Comparison of ENCODE assay signal across 8 cellular contexts in the genomic region with DNA sequence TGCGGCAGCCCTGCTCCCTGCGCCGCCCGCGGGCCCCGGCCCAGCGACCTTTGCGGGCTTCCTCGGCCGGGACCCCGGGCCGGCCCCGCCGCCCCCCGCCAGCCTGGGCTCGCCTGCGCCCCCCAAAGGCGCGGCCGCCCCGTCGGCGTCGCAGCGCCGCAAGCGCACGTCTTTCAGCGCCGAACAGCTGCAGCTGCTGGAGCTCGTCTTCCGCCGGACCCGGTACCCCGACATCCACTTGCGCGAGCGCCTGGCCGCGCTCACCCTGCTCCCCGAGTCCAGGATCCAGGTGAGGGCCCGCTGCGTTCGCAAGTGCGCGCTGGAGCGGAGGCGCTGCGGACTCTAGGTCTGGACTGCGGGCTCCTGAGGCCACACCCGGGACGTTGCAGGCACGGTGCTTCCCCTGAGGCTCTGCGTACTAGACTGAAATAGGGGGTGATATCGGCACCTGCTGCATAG. TPM values are rescaled to one million over a fixed set of nuclear protein-coding genes. Genes with fewer than 3 reads are reported as not detected.
DNase-seq lines count a peak whose midpoint lies in the region; ATAC-seq and TF ChIP-seq lines count a peak whose summit lies in the region.

No MANE protein-coding gene starts in this region.

- H3K9me3 ChIP-seq in left ventricle myocardium inferior (replicated peaks) (no peaks in the 10 kb centered on the region), smooth muscle cell (replicated peaks; ENCODE audit: low read depth) (no peaks in the 10 kb centered on the region)

- H3K36me3 ChIP-seq in left ventricle myocardium inferior (no peaks in the 10 kb centered on the region), smooth muscle cell (ENCODE audit: low read depth) (no peaks in the 10 kb centered on the region)

- peaks cover 4% of the 10 kb centered on the region for H3K4me1 Mint-ChIP-seq in activated CD4-positive, alpha-beta memory T cell treated with anti-CD3 and anti-CD28 coated beads, Interleukin-2, amount 10 ng/mL, durations not matched to agents 7 days and 5 days

- peak overlapping the region; percentile 64 for H3K4me3 Mint-ChIP-seq in activated CD4-positive, alpha-beta memory T cell treated with anti-CD3 and anti-CD28 coated beads, Interleukin-2, amount 10 ng/mL, durations not matched to agents 7 days and 5 days

- no peak for TF ChIP-seq CTCF in left ventricle myocardium inferior (IDR thresholded peaks at IDR 0.05; ENCODE audit: borderline replicate concordance)
- TF ChIP-seq CTCF in smooth muscle cell (IDR thresholded peaks at IDR 0.05; ENCODE audit: borderline replicate concordance, insufficient read depth, poor library complexity, severe bottlenecking): no peak
- no peak for TF ChIP-seq CTCF in lower leg skin (IDR thresholded peaks at IDR 0.05)

- H3F3A ChIP-seq in smooth muscle cell (ENCODE audit: low read depth): no peaks in the 10 kb centered on the region

- POLR2A ChIA-PET in activated CD4-positive, alpha-beta memory T cell treated with anti-CD3 and anti-CD28 coated beads, Interleukin-2, amount 10 ng/mL, durations not matched to agents 7 days and 5 days (lab: Charles Lee): no interaction called here

- H3K36me3 Mint-ChIP-seq in activated CD4-positive, alpha-beta memory T cell treated with anti-CD3 and anti-CD28 coated beads, Interleukin-2, amount 10 ng/mL, durations not matched to agents 7 days and 5 days (ENCODE audit: low read depth): peaks cover 2% of the 10 kb centered on the region

- CTCF ChIA-PET in activated CD4-positive, alpha-beta memory T cell treated with anti-CD3 and anti-CD28 coated beads, Interleukin-2, amount 10 ng/mL, durations not matched to agents 7 days and 5 days (lab: Charles Lee): interaction anchor here (0.6 to 1.6 kb wide), 7 partner anchors 14 to 109 kb away, joined by 3 to 7 read pairs (median 3); no protein-coding TSS in a partner anchor

- 2% methylated on average over 33 of the region's 55 CpGs for WGBS in smooth muscle cell (ENCODE audit: low lambda C conversion rate)
- WGBS in lower leg skin, 2 donors: 3 to 7% methylated on average over 6 to 18 of the region's 55 CpGs

- peak overlapping the region; percentile 67 for H3K4me3 ChIP-seq in left ventricle myocardium inferior
- H3K4me3 ChIP-seq in smooth muscle cell: peak overlapping the region; percentile 61
- H3K4me3 ChIP-seq in lower leg skin (ENCODE audit: low read depth, poor library complexity, severe bottlenecking): no peak overlapping the region

- peak; percentile 16 for DNase-seq in EL
- peak; percentile 37 for DNase-seq in activated CD4-positive, alpha-beta memory T cell treated with anti-CD3 and anti-CD28 coated beads, Interleukin-2, amount 10 ng/mL, durations not matched to agents 7 days and 5 days
- DNase-seq in left ventricle myocardium inferior: no peak
- no peak for DNase-seq in smooth muscle cell (lab: John Stamatoyannopoulos, UW; ENCODE audit: unreplicated experiment)
- DNase-seq in lower leg skin (ENCODE audit: low spot score in 2 of 2): no peak
- DNase-seq in mesenteric fat pad (ENCODE audit: low spot score): no peak

- peaks cover 31% of the 10 kb centered on the region for H3K27me3 Mint-ChIP-seq in activated CD4-positive, alpha-beta memory T cell treated with anti-CD3 and anti-CD28 coated beads, Interleukin-2, amount 10 ng/mL, durations not matched to agents 7 days and 5 days

- peak; percentile 55 for ATAC-seq in GM19372 (IDR thresholded peaks at IDR 0.05; ENCODE audit: low read depth, unreplicated experiment)
- peak; percentile 72 for ATAC-seq in HG03378 (IDR thresholded peaks at IDR 0.05; ENCODE audit: unreplicated experiment)

- H3K4me2 ChIP-seq in smooth muscle cell: peak overlapping the region; percentile 94

- no peak overlapping the region for H3K9ac ChIP-seq in smooth muscle cell (ENCODE audit: low read depth)

- no peak overlapping the region for H2AFZ ChIP-seq in smooth muscle cell (ENCODE audit: low read depth)

- H3K4me1 ChIP-seq in left ventricle myocardium inferior: peaks cover 10% of the 10 kb centered on the region
- H3K4me1 ChIP-seq in smooth muscle cell (ENCODE audit: low read depth): no peaks in the 10 kb centered on the region

- no peaks in the 10 kb centered on the region for H3K9me3 Mint-ChIP-seq in activated CD4-positive, alpha-beta memory T cell treated with anti-CD3 and anti-CD28 coated beads, Interleukin-2, amount 10 ng/mL, durations not matched to agents 7 days and 5 days

- no peak overlapping the region for H3K27ac Mint-ChIP-seq in activated CD4-positive, alpha-beta memory T cell treated with anti-CD3 and anti-CD28 coated beads, Interleukin-2, amount 10 ng/mL, durations not matched to agents 7 days and 5 days

- intact Hi-C loops in left ventricle myocardium inferior (cut with micrococcal nuclease): no loop called here
- intact Hi-C loops in lower leg skin (cut with DNase I; ENCODE audit: low total_unique reads): no loop called here

- H4K20me1 ChIP-seq in smooth muscle cell (ENCODE audit: low read depth): no peaks in the 10 kb centered on the region

- no peak for TF ChIP-seq POLR2A in lower leg skin (IDR thresholded peaks at IDR 0.05)

- peaks cover 33% of the 10 kb centered on the region for H3K27me3 ChIP-seq in left ventricle myocardium inferior (ENCODE audit: low read depth)
- H3K27me3 ChIP-seq in smooth muscle cell (ENCODE audit: low read depth): peaks cover 28% of the 10 kb centered on the region

- no peaks in the 10 kb centered on the region for H3K79me2 ChIP-seq in smooth muscle cell (ENCODE audit: low read depth)

- H3K27ac ChIP-seq in left ventricle myocardium inferior (replicated peaks) (no peak overlapping the region), smooth muscle cell (ENCODE audit: low read depth) (no peak overlapping the region)

RNA-seq across cellular contexts. Expression of a gene that starts 0.4 kb away (rescaled TPM):
- not detected for total RNA-seq in activated CD4-positive, alpha-beta memory T cell treated with anti-CD3 and anti-CD28 coated beads, Interleukin-2, amount 10 ng/mL, durations not matched to agents 7 days and 5 days
- total RNA-seq in left ventricle myocardium inferior: not detected
- total RNA-seq in smooth muscle cell: 0.04 TPM in 1 of 2 replicates, not detected in the other
- polyA plus RNA-seq in smooth muscle cell: 0.27 and 0.34 TPM in 2 replicates
- not detected for total RNA-seq in lower leg skin
- total RNA-seq in mesenteric fat pad: not detected

RNA-seq across cellular contexts. Expression of a gene that starts 37.3 kb away (rescaled TPM):
- 10 to 100 TPM; 22.5 to 24.6 TPM for total RNA-seq in activated CD4-positive, alpha-beta memory T cell treated with anti-CD3 and anti-CD28 coated beads, Interleukin-2, amount 10 ng/mL, durations not matched to agents 7 days and 5 days
- total RNA-seq in left ventricle myocardium inferior (29.6 TPM), smooth muscle cell (118 and 125 TPM in 2 replicates), lower leg skin (10 to 100 TPM; 39.7 to 57.6 (median 49.9) TPM), mesenteric fat pad (46.7 TPM)
- 81.2 and 82.0 TPM in 2 replicates for polyA plus RNA-seq in smooth muscle cell

Comparison
In these comparisons a context has a peak if more than half of its experiments do, and no peak if none do; other contexts are left out.
1. DNase-seq: peak in EL (single experiment) and activated CD4-positive, alpha-beta memory T cell treated with anti-CD3 and anti-CD28 coated beads, Interleukin-2, amount 10 ng/mL, durations not matched to agents 7 days and 5 days (single experiment); none in left ventricle myocardium inferior (single experiment), smooth muscle cell (single experiment), lower leg skin (0 of 2) and mesenteric fat pad (single experiment).